ENCODE assay signal across 9 cellular contexts in the genomic region with DNA sequence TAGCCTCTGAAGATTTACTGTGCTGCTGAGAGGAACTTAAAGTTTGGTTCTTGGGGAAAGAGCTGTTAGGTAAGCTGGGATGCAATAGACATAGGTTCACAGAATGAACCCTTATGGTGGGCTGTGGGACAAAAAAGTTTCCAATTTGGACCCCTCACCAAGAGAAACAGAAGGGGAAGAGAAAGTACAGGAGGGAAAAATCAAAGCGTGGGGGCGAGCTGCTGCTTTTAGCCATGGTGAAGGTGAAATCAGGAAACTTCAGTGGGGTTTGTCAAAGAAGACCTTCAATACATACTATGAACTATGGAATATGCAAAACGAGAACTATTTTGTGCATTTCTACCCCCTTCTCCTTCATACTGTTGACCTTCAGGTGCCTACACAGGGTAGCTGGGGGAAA. TPM values are rescaled to one million over a fixed set of nuclear protein-coding genes. Genes with fewer than 3 reads are reported as not detected.
DNase-seq lines count a peak whose midpoint lies in the region; ATAC-seq and TF ChIP-seq lines count a peak whose summit lies in the region.
"Had no signal": no experiment of that assay in that cellular context is flagged by ENCODE, and none has a peak within 500 bp of the region (broad histone marks: within the 10 kb centered on the region; RNA-seq: fewer than 3 reads in every experiment).

No MANE protein-coding gene starts in this region.

- H3K36me3 ChIP-seq in transverse colon = no peaks in the 10 kb centered on the region

- CTCF ChIA-PET in activated naive CD4-positive, alpha-beta T cell treated with anti-CD3 and anti-CD28 coated beads for 36 hours (lab: Charles Lee) = interaction anchor here (1.0 to 3.6 kb wide), 7 partner anchors 8 to 104 kb away, joined by 3 to 13 read pairs (median 4); no protein-coding TSS in a partner anchor
- CTCF ChIA-PET in activated B cell treated with CpG ODN at 0.5 μM for 24 hours (lab: Charles Lee) = interaction anchor here (1.2 to 2.6 kb wide), 6 partner anchors 11 to 140 kb away, joined by 3 to 23 read pairs (median 5); a partner anchor contains a TSS

- WGBS in transverse colon (ENCODE audit: low coverage in 1 of 2), 2 donors = 63 to 75% methylated on average over 2 to 3 of the region's 3 CpGs

- H3K27me3 Mint-ChIP-seq in activated naive CD4-positive, alpha-beta T cell treated with anti-CD3 and anti-CD28 coated beads for 36 hours (ENCODE audit: low read depth) = no peaks in the 10 kb centered on the region
- no peaks in the 10 kb centered on the region for H3K27me3 Mint-ChIP-seq in activated B cell treated with CpG ODN at 0.5 μM for 24 hours

- TF ChIP-seq POLR2A in transverse colon (IDR thresholded peaks at IDR 0.05) = no peak

- no peak for DNase-seq in activated naive CD4-positive, alpha-beta T cell treated with anti-CD3 and anti-CD28 coated beads for 36 hours
- DNase-seq in activated naive CD4-positive, alpha-beta T cell treated with Interleukin-2 at 50 U/mL for 16 hours = no peak
- DNase-seq in activated B cell treated with CpG ODN at 0.5 μM for 24 hours (no peak), transverse colon (no peak), NCI-H345 treated with DMSO at 0.1 percent for 48 hours (lab: John Stamatoyannopoulos, UW; ENCODE audit: unreplicated experiment) (no peak), EL (no peak)
- DNase-seq: RPMI8226 had no signal

- ATAC-seq in HG02884 (IDR thresholded peaks at IDR 0.05; ENCODE audit: unreplicated experiment) (peak; percentile 4), activated B cell treated with CpG ODN at 0.5 μM for 24 hours (ENCODE audit: low read depth) (peak; percentile 3), GM18519 (IDR thresholded peaks at IDR 0.05; ENCODE audit: low FRiP score, unreplicated experiment) (no peak)

- intact Hi-C loops in activated naive CD4-positive, alpha-beta T cell treated with anti-CD3 and anti-CD28 coated beads for 36 hours (cut with micrococcal nuclease) = loop anchor here (1.0 to 2.0 kb wide), 11 partner anchors 8 to 919 kb away; no protein-coding TSS in a partner anchor
- intact Hi-C loops in activated B cell treated with CpG ODN at 0.5 μM for 24 hours (cut with micrococcal nuclease) = loop anchor here (1.0 to 2.0 kb wide), 6 partner anchors 11 to 98 kb away; no protein-coding TSS in a partner anchor
- intact Hi-C loops in transverse colon (cut with DNase I; ENCODE audit: low total_unique reads) = no loop called here

- no peaks in the 10 kb centered on the region for H3K27me3 ChIP-seq in transverse colon

- no peaks in the 10 kb centered on the region for H3K9me3 ChIP-seq in transverse colon

- no peak for TF ChIP-seq EP300 in transverse colon (IDR thresholded peaks at IDR 0.05; ENCODE audit: low read depth)

- H3K4me1 Mint-ChIP-seq in activated naive CD4-positive, alpha-beta T cell treated with anti-CD3 and anti-CD28 coated beads for 36 hours (ENCODE audit: low read depth) = peaks cover 65% of the 10 kb centered on the region
- H3K4me1 Mint-ChIP-seq in activated B cell treated with CpG ODN at 0.5 μM for 24 hours = peaks cover 53% of the 10 kb centered on the region

- no peak for TF ChIP-seq CTCF in activated B cell treated with CpG ODN at 0.5 μM for 24 hours (IDR thresholded peaks at IDR 0.05)
- no peak for TF ChIP-seq CTCF in transverse colon (IDR thresholded peaks at IDR 0.05)

- H3K9me3 Mint-ChIP-seq in activated naive CD4-positive, alpha-beta T cell treated with anti-CD3 and anti-CD28 coated beads for 36 hours = no peaks in the 10 kb centered on the region
- no peaks in the 10 kb centered on the region for H3K9me3 Mint-ChIP-seq in activated B cell treated with CpG ODN at 0.5 μM for 24 hours

- peak overlapping the region; percentile 21 to 50 (median 30) for H3K27ac ChIP-seq in transverse colon

- H3K36me3 Mint-ChIP-seq in activated naive CD4-positive, alpha-beta T cell treated with anti-CD3 and anti-CD28 coated beads for 36 hours (ENCODE audit: low read depth) = peaks cover 2% of the 10 kb centered on the region
- H3K36me3 Mint-ChIP-seq in activated B cell treated with CpG ODN at 0.5 μM for 24 hours (ENCODE audit: low read depth) = no peaks in the 10 kb centered on the region

- no peak overlapping the region for H3K4me3 ChIP-seq in transverse colon

- H3K4me3 Mint-ChIP-seq in activated naive CD4-positive, alpha-beta T cell treated with anti-CD3 and anti-CD28 coated beads for 36 hours = no peak overlapping the region
- H3K4me3 Mint-ChIP-seq in activated B cell treated with CpG ODN at 0.5 μM for 24 hours = peak overlapping the region; percentile 79

- in situ Hi-C loops in transverse colon (cut with MboI; ENCODE audit: low pct_ligation_motif_present in 1 of 4, low pct_unique_long_range_greater_than_20kb in 1 of 4, low sequenced_read_pairs in 3 of 4) = no loop called here

- POLR2A ChIA-PET in activated B cell treated with CpG ODN at 0.5 μM for 24 hours (lab: Charles Lee) = interaction anchor here (0.6 to 3.9 kb wide), 17 partner anchors 8 to 81 kb away, joined by 3 to 61 read pairs (median 4); a partner anchor contains a TSS

- H3K4me1 ChIP-seq in transverse colon = no peaks in the 10 kb centered on the region

- H3K27ac Mint-ChIP-seq in activated naive CD4-positive, alpha-beta T cell treated with anti-CD3 and anti-CD28 coated beads for 36 hours = peak overlapping the region; percentile 78
- peak overlapping the region; percentile 96 for H3K27ac Mint-ChIP-seq in activated B cell treated with CpG ODN at 0.5 μM for 24 hours

RNA-seq across cellular contexts. Expression of a gene that starts 10.6 kb away (rescaled TPM):
- 1 to 10 TPM; 1.8 to 2.5 TPM for total RNA-seq in activated naive CD4-positive, alpha-beta T cell treated with anti-CD3 and anti-CD28 coated beads for 36 hours
- total RNA-seq in activated B cell treated with CpG ODN at 0.5 μM for 24 hours (3.0 and 3.6 TPM in 2 replicates), transverse colon (1 to 10 TPM; 1.4 to 8.0 (median 5.6) TPM)
